Comparison of ENCODE assay signal across 18 cellular contexts in the genomic region with DNA sequence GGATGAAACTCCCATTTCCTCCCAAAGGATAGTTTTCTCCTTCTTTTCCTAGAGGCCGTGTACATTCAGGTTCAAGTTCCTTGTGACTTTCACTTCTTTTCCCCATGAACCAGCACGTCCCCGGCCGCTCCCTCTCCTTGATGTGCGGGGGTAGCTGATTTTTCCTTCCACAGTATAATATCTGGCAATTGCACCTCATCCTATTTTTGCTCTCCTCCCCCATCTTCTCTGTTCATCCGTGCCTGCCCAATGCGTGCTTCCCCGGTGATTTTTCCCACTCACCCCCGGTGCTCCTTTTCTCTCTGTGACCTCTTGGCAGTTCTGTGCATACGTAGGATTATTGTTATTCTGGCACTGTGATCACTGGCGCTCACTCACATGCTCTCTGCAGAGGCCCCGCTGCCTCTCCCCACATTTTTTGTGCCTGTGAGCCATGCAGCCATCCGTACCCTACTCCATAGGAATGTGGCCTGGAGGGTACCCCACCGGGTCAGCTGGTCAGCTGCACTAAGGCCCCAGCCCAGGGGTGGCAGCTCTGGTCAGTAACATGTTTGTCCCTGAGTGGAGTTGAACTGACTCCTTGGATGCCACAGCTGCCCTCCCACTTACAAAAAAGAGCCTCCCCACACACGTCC.
"Had no signal": no experiment of that assay in that cellular context is flagged by ENCODE, and none has a peak within 500 bp of the region (broad histone marks: within the 10 kb centered on the region; RNA-seq: fewer than 3 reads in every experiment).

No MANE protein-coding gene starts in this region.

- H3K27me3 ChIP-seq: tibial artery had no signal

- DNase-seq: activated CD4-positive, alpha-beta memory T cell treated with anti-CD3 and anti-CD28 coated beads, Interleukin-2, amount 10 ng/mL, durations not matched to agents 7 days and 5 days; activated CD4-positive, alpha-beta T cell treated with anti-CD3 and anti-CD28 coated beads, Interleukin-2, amount 10 ng/mL, durations not matched to agents 24 days and 14 days; activated effector memory CD4-positive, alpha-beta T cell treated with Interleukin-2 at 50 U/mL for 16 hours; amygdala; effector CD4-positive, alpha-beta T cell; gastrocnemius medialis; hippocampal formation; midbrain; stimulated activated CD4-positive, alpha-beta T cell treated with anti-CD3 and anti-CD28 coated beads, Interleukin-4, amount 100 ng/mL, for 4 hours; substantia nigra had no signal

- H3K27ac ChIP-seq: gastrocnemius medialis had no signal

- H3K4me1 Mint-ChIP-seq: activated CD4-positive, alpha-beta memory T cell treated with anti-CD3 and anti-CD28 coated beads, Interleukin-2, amount 10 ng/mL, durations not matched to agents 7 days and 5 days had no signal

- ATAC-seq: activated CD4-positive, CD25-positive, alpha-beta regulatory T cell treated with anti-CD3 and anti-CD28 coated beads, Interleukin-2, amount 50 U/mL, for 24 hours; activated T-cell treated with anti-CD3 and anti-CD28 coated beads, Interleukin-2, amount 50 U/mL, for 72 hours; esophagus mucosa; gastrocnemius medialis; stimulated activated naive CD8-positive, alpha-beta T cell treated with anti-CD3 and anti-CD28 coated beads, Interleukin-15, Interleukin-2, amounts not matched to agents 100 U/mL and 50 U/mL, for 24 hours had no signal

- H3K27ac Mint-ChIP-seq: activated CD4-positive, alpha-beta memory T cell treated with anti-CD3 and anti-CD28 coated beads, Interleukin-2, amount 10 ng/mL, durations not matched to agents 7 days and 5 days; activated CD4-positive, alpha-beta T cell treated with anti-CD3 and anti-CD28 coated beads, Interleukin-2, amount 10 ng/mL, durations not matched to agents 24 days and 14 days; activated naive CD4-positive, alpha-beta T cell treated with anti-CD3 and anti-CD28 coated beads for 36 hours; activated T-cell treated with anti-CD3 and anti-CD28 coated beads, Interleukin-2, amount 50 U/mL, for 72 hours; dendritic cell treated with granulocyte-macrophage colony-stimulating factor and Interleukin-4, amounts not matched to agents 40 ng/mL and 50 ng/mL, for 4 days had no signal

- H3K36me3 ChIP-seq: gastrocnemius medialis, tibial artery had no signal

- H3K9me3 Mint-ChIP-seq: activated CD4-positive, alpha-beta memory T cell treated with anti-CD3 and anti-CD28 coated beads, Interleukin-2, amount 10 ng/mL, durations not matched to agents 7 days and 5 days; activated T-cell treated with anti-CD3 and anti-CD28 coated beads, Interleukin-2, amount 50 U/mL, for 72 hours; dendritic cell treated with granulocyte-macrophage colony-stimulating factor and Interleukin-4, amounts not matched to agents 40 ng/mL and 50 ng/mL, for 4 days had no signal

- H3K4me3 ChIP-seq: gastrocnemius medialis, tibial artery had no signal

- H3K9me3 ChIP-seq: gastrocnemius medialis, tibial artery had no signal

- H3K4me3 Mint-ChIP-seq: activated CD4-positive, alpha-beta memory T cell treated with anti-CD3 and anti-CD28 coated beads, Interleukin-2, amount 10 ng/mL, durations not matched to agents 7 days and 5 days; activated CD4-positive, alpha-beta T cell treated with anti-CD3 and anti-CD28 coated beads, Interleukin-2, amount 10 ng/mL, durations not matched to agents 24 days and 14 days; activated naive CD4-positive, alpha-beta T cell treated with anti-CD3 and anti-CD28 coated beads for 36 hours; activated T-cell treated with anti-CD3 and anti-CD28 coated beads, Interleukin-2, amount 50 U/mL, for 72 hours; dendritic cell treated with granulocyte-macrophage colony-stimulating factor and Interleukin-4, amounts not matched to agents 40 ng/mL and 50 ng/mL, for 4 days; neural crest cell had no signal

- H3K4me1 ChIP-seq: gastrocnemius medialis had no signal
